32 cellular contexts compared by ENCODE assay signal in genomic region chr16:1375298-1375640, GRCh38.
"Had no signal": no experiment of that assay in that cellular context is flagged by ENCODE, and none has a peak within 500 bp of the region (broad histone marks: within the 10 kb centered on the region; RNA-seq: fewer than 3 reads in every experiment).

No MANE protein-coding gene starts in this region.

- H3K27ac ChIP-seq: ascending aorta, cardiac muscle cell, PC-9, RWPE1, SK-N-MC, WERI-Rb-1 had no signal

- FAIRE-seq: RCC 7860 had no signal

- H3K36me3 ChIP-seq: cardiac muscle cell had no signal

- H3K9me3 ChIP-seq: ascending aorta had no signal

- H3K27me3 ChIP-seq: ascending aorta had no signal

- ATAC-seq: activated T-cell treated with anti-CD3 and anti-CD28 coated beads, Interleukin-2, amount 50 U/mL, for 72 hours; activated T-helper 17 cell treated with anti-CD3 and anti-CD28 coated beads, Interleukin-2, amount 50 U/mL, for 72 hours; Right ventricle myocardium inferior had no signal

- H3K4me3 ChIP-seq: ascending aorta, cardiac muscle cell, PC-9, SK-N-MC had no signal

- H3K4me2 ChIP-seq: PC-9 had no signal

- DNase-seq: activated CD4-positive, alpha-beta memory T cell treated with anti-CD3 and anti-CD28 coated beads, Interleukin-2, amount 10 ng/mL, durations not matched to agents 7 days and 5 days; activated CD4-positive, alpha-beta T cell treated with anti-CD3 and anti-CD28 coated beads for 1 hour; activated CD4-positive, alpha-beta T cell treated with anti-CD3 and anti-CD28 coated beads for 48 hours; activated CD4-positive, CD25-positive, alpha-beta regulatory T cell; activated effector memory CD4-positive, alpha-beta T cell treated with anti-CD3 and anti-CD28 coated beads, Interleukin-2, amount 50 U/mL, for 16 hours; activated naive CD4-positive, alpha-beta T cell; activated naive CD4-positive, alpha-beta T cell treated with anti-CD3 and anti-CD28 coated beads, Interleukin-2, amount 50 U/mL, for 16 hours; activated naive CD8-positive, alpha-beta T cell treated with anti-CD3 and anti-CD28 coated beads for 36 hours; activated T-cell treated with anti-CD3 and anti-CD28 coated beads, Interleukin-2, amount 50 U/mL, for 1 hour; activated T-cell treated with anti-CD3 and anti-CD28 coated beads, Interleukin-2, amount 50 U/mL, for 72 hours; NCI-H1092 treated with DMSO at 0.1 percent for 48 hours; NCI-H1417; NCI-H146; NCI-H187; NCI-H2029 treated with DMSO at 0.1 percent for 48 hours; NCI-H2107; NCI-H2171; NCI-H510A; NCI-H526; NCI-H748 treated with DMSO at 0.1 percent for 48 hours; NK-92 treated with Interleukin-12 subunit alpha and Interleukin-12 subunit beta, amount 100 ng/mL, for 24 hours; PC-9; SIG-M5; T1000; WERI-Rb-1 had no signal

- H2AFZ ChIP-seq: PC-9 had no signal
